ENCODE assay signal across 10 cellular contexts in the genomic region with DNA sequence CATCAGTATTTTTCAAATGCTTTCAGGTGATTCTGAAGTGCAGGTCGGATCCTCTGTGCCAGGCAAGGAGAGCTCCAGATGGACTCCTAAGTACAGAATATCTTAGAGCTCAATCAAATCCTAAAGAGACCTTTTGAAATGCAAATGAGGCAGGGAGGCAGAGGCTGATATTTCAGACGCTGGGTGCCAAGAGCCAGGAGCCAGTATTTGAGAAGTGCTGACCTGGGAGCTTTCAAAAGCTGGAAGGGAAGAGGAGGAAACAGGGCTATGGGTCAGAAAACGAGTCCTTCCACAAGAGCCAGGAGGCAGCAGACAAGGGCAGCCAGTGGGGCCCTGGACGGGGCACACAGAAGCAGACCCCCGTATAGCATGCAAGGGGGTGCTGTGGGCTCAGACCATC. TPM values are rescaled to one million over a fixed set of nuclear protein-coding genes. Genes with fewer than 3 reads are reported as not detected.
DNase-seq lines count a peak whose midpoint lies in the region; ATAC-seq, FAIRE-seq and TF ChIP-seq lines count a peak whose summit lies in the region.
"Had no signal": no experiment of that assay in that cellular context is flagged by ENCODE, and none has a peak within 500 bp of the region (broad histone marks: within the 10 kb centered on the region; RNA-seq: fewer than 3 reads in every experiment).

No MANE protein-coding gene starts in this region.

- peak overlapping the region; percentile 6 for H3K27ac Mint-ChIP-seq in stimulated activated memory B cell treated with anti-CD40 and anti-IgM and Interleukin-4, amounts not matched to agents 10 μg/mL and 1 μg/mL and 100 μg/mL, for 72 hours

- H3K9ac ChIP-seq in HUES48 (ENCODE audit: low read depth, low read length): no peak overlapping the region

- no peak overlapping the region for H3K4me3 Mint-ChIP-seq in stimulated activated memory B cell treated with anti-CD40 and anti-IgM and Interleukin-4, amounts not matched to agents 10 μg/mL and 1 μg/mL and 100 μg/mL, for 72 hours

- 21 to 31% methylated on average over 5 of the region's 5 CpGs for WGBS in heart right ventricle, 2 donors

- H3K27me3 ChIP-seq in HUES48 (ENCODE audit: control insufficient read depth, insufficient read depth, low read length) (no peaks in the 10 kb centered on the region), heart right ventricle (no peaks in the 10 kb centered on the region)

- H3K27me3 Mint-ChIP-seq in stimulated activated memory B cell treated with anti-CD40 and anti-IgM and Interleukin-4, amounts not matched to agents 10 μg/mL and 1 μg/mL and 100 μg/mL, for 72 hours: no peaks in the 10 kb centered on the region

- H3K4me1 ChIP-seq in HUES48 (ENCODE audit: control insufficient read depth, insufficient read depth, low read length): peaks cover 12% of the 10 kb centered on the region
- H3K4me1 ChIP-seq in heart right ventricle: peaks cover 0 to 48% (median 29%) of the 10 kb centered on the region in 9 donors

- H3K9me3 Mint-ChIP-seq in stimulated activated memory B cell treated with anti-CD40 and anti-IgM and Interleukin-4, amounts not matched to agents 10 μg/mL and 1 μg/mL and 100 μg/mL, for 72 hours: no peaks in the 10 kb centered on the region

- H3K27ac ChIP-seq in HUES48 (ENCODE audit: low read depth, low read length): peak overlapping the region; percentile 53
- H3K27ac ChIP-seq in heart right ventricle: peak overlapping the region in 7 of 10 donors; percentile 7 to 65 (median 38)

- H3K36me3 ChIP-seq in HUES48 (ENCODE audit: control insufficient read depth, insufficient read depth, low read length) (peaks cover 37% of the 10 kb centered on the region), heart right ventricle (peaks cover 0 to 89% (median 27%) of the 10 kb centered on the region in 9 donors)

- ATAC-seq in heart right ventricle (peak in 6 of 8 donors; percentile 8 to 52 (median 22)), GM21619 (IDR thresholded peaks at IDR 0.05; ENCODE audit: unreplicated experiment) (no peak)
- ATAC-seq in stimulated activated memory B cell treated with anti-CD40 and anti-IgM and Interleukin-4, amounts not matched to agents 10 μg/mL and 1 μg/mL and 100 μg/mL, for 72 hours: no peak

- no peak for FAIRE-seq in urothelium cell line (lab: Jason Lieb, UNC)
- FAIRE-seq: colon had no signal

- no peaks in the 10 kb centered on the region for H3K9me3 ChIP-seq in HUES48 (ENCODE audit: control insufficient read depth, insufficient read depth, low read length)
- H3K9me3 ChIP-seq in heart right ventricle: no peaks in the 10 kb centered on the region

- H3K4me3 ChIP-seq in HUES48 (ENCODE audit: low read depth, low read length) (no peak overlapping the region), heart right ventricle (no peak overlapping the region)

- peaks cover 7% of the 10 kb centered on the region for H3K4me1 Mint-ChIP-seq in stimulated activated memory B cell treated with anti-CD40 and anti-IgM and Interleukin-4, amounts not matched to agents 10 μg/mL and 1 μg/mL and 100 μg/mL, for 72 hours

- DNase-seq in NCI-H446 treated with DMSO at 0.1 percent for 48 hours (lab: John Stamatoyannopoulos, UW): peak; percentile 12
- DNase-seq in heart right ventricle: no peak
- no peak for DNase-seq in GM03348 (ENCODE audit: low spot score)
- DNase-seq in urothelium cell line (ENCODE audit: low spot score): no peak
- DNase-seq in kidney tubule cell (ENCODE audit: low spot score): no peak

- TF ChIP-seq CTCF in heart right ventricle (IDR thresholded peaks at IDR 0.05): peak in 3 of 9 donors; percentile 4 to 18 (median 6)

- intact Hi-C loops in heart right ventricle (cut with DNase I): loop anchor here in 2 of 10 donors (5.0 to 10.0 kb wide), 2 partner anchors 43 to 45 kb away; a partner anchor contains a TSS

- peaks cover 43% of the 10 kb centered on the region for H3K36me3 Mint-ChIP-seq in stimulated activated memory B cell treated with anti-CD40 and anti-IgM and Interleukin-4, amounts not matched to agents 10 μg/mL and 1 μg/mL and 100 μg/mL, for 72 hours

RNA-seq across cellular contexts. Expression of a gene that starts 46.1 kb away (rescaled TPM):
- total RNA-seq in heart right ventricle: 1 to 10 TPM; 3.2 to 6.0 (median 4.9) TPM
- polyA plus RNA-seq in heart right ventricle: 1 to 10 TPM; 4.7 to 5.8 TPM

RNA-seq across cellular contexts. Expression of a gene that starts 56.3 kb away (rescaled TPM):
- total RNA-seq in heart right ventricle: not detected
- polyA plus RNA-seq in heart right ventricle: under 1 TPM in 1 of 2 donors, not detected in 1; 0.01 TPM
- total RNA-seq: glomerular endothelial cell had no signal

Comparison
In these comparisons a context has a peak if more than half of its experiments do, and no peak if none do; other contexts are left out.
1. ATAC-seq: peak in heart right ventricle (6 of 8); none in stimulated activated memory B cell treated with anti-CD40 and anti-IgM and Interleukin-4, amounts not matched to agents 10 μg/mL and 1 μg/mL and 100 μg/mL, for 72 hours (single experiment) and GM21619 (single experiment).